29 cellular contexts compared by ENCODE assay signal in the genomic region with DNA sequence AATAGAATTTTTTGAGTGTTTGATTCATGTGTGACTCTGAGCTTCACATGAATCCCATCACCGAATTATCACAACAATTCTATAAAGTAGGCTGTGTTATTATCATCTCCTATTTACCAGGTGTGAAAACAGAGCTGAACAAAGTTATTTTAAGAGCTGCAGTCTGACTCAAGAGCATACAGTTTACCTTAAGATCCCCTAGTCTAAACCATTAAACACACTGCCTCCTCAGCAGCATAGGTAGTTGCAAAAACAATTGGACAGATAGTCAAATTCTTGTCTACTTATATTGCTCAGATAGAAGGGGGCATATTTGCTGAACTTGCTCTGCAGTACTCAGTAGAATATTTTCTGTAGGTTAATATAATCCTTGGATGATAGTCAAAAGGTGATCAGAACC.
DNase-seq lines count a peak whose midpoint lies in the region; ATAC-seq, FAIRE-seq and TF ChIP-seq lines count a peak whose summit lies in the region.
"Had no signal": no experiment of that assay in that cellular context is flagged by ENCODE, and none has a peak within 500 bp of the region (broad histone marks: within the 10 kb centered on the region; RNA-seq: fewer than 3 reads in every experiment).

No MANE protein-coding gene starts in this region.

- H3K27me3 ChIP-seq in OCI-LY1 (ENCODE audit: insufficient read depth, low read length), result no peaks in the 10 kb centered on the region
- no peaks in the 10 kb centered on the region for H3K27me3 ChIP-seq in spleen (replicated peaks in 1 of 7)
- H3K27me3 ChIP-seq: adrenal gland, breast epithelium, stomach, thyroid gland, vagina had no signal

- no peak overlapping the region for H3K4me3 Mint-ChIP-seq in activated CD4-positive, alpha-beta T cell treated with anti-CD3 and anti-CD28 coated beads, Interleukin-2, amount 10 ng/mL, durations not matched to agents 24 days and 14 days
- H3K4me3 Mint-ChIP-seq: CD8-positive, alpha-beta memory T cell; H9; mesothelial cell of epicardium had no signal

- H3K4me1 Mint-ChIP-seq in activated CD4-positive, alpha-beta T cell treated with anti-CD3 and anti-CD28 coated beads, Interleukin-2, amount 10 ng/mL, durations not matched to agents 24 days and 14 days, result peaks cover 8% of the 10 kb centered on the region

- H3K4me1 ChIP-seq in OCI-LY1 (ENCODE audit: insufficient read depth, low read length, severe bottlenecking) (peaks cover 71% of the 10 kb centered on the region), spleen (peaks cover 0 to 32% (median 6%) of the 10 kb centered on the region in 6 donors)
- H3K4me1 ChIP-seq: adrenal gland, breast epithelium, prostate gland, stomach, thyroid gland, vagina had no signal

- no peak for TF ChIP-seq POLR2A in spleen (IDR thresholded peaks at IDR 0.05)

- H3K27ac ChIP-seq in OCI-LY1 (ENCODE audit: low read depth, low read length, poor library complexity, severe bottlenecking), result peak overlapping the region; percentile 96
- H3K27ac ChIP-seq in spleen, result peak overlapping the region; percentile 30 to 83 (median 80)
- H3K27ac ChIP-seq: 22Rv1, adrenal gland, breast epithelium, epithelial cell of prostate, HL-60, prostate gland, thyroid gland, vagina had no signal

- H3K36me3 ChIP-seq in OCI-LY1 (ENCODE audit: insufficient read depth, low read length), result no peaks in the 10 kb centered on the region
- H3K36me3 ChIP-seq in spleen, result no peaks in the 10 kb centered on the region
- H3K36me3 ChIP-seq: adrenal gland, breast epithelium, prostate gland, stomach, thyroid gland, vagina had no signal

- no peaks in the 10 kb centered on the region for H4K20me1 ChIP-seq in OCI-LY1 (ENCODE audit: insufficient read depth, low read length)

- H2AFZ ChIP-seq in OCI-LY1 (ENCODE audit: low read length), result no peak overlapping the region

- H3K79me2 ChIP-seq in OCI-LY1 (ENCODE audit: insufficient read depth, low read length), result no peaks in the 10 kb centered on the region

- H3K9me2 ChIP-seq in OCI-LY1 (ENCODE audit: low read depth, low read length), result no peaks in the 10 kb centered on the region

- no peak for TF ChIP-seq CTCF in OCI-LY1 (IDR thresholded peaks at IDR 0.05; ENCODE audit: low read length)
- TF ChIP-seq CTCF in spleen (IDR thresholded peaks at IDR 0.05 in 8 of 11, conservative IDR thresholded peaks at IDR 0.05 in 3 of 11), result no peak

- no peaks in the 10 kb centered on the region for H3F3A ChIP-seq in OCI-LY1 (ENCODE audit: insufficient read depth, low read length)

- H3K4me3 ChIP-seq in OCI-LY1 (ENCODE audit: low read depth, low read length, poor library complexity, severe bottlenecking) (peak overlapping the region; percentile 51), spleen (peak overlapping the region in 2 of 8 donors; percentile 2 to 48)
- H3K4me3 ChIP-seq: adrenal gland, breast epithelium, prostate gland, stomach, thyroid gland, vagina had no signal

- no peaks in the 10 kb centered on the region for H3K36me3 Mint-ChIP-seq in activated CD4-positive, alpha-beta T cell treated with anti-CD3 and anti-CD28 coated beads, Interleukin-2, amount 10 ng/mL, durations not matched to agents 24 days and 14 days (ENCODE audit: low read depth)
- H3K36me3 Mint-ChIP-seq: CD8-positive, alpha-beta memory T cell; mesothelial cell of epicardium; naive thymus-derived CD8-positive, alpha-beta T cell had no signal

- intact Hi-C loops in activated CD4-positive, alpha-beta T cell treated with anti-CD3 and anti-CD28 coated beads, Interleukin-2, amount 10 ng/mL, durations not matched to agents 24 days and 14 days (cut with micrococcal nuclease), result no loop called here
- intact Hi-C loops in spleen (cut with DNase I; ENCODE audit: low total_unique reads), result no loop called here

- WGBS in spleen, 5 donors, result 62 to 87% (median 70%) methylated on average over 1 of the region's 1 CpG

- H3K9me3 ChIP-seq in OCI-LY1 (ENCODE audit: low read length), result no peaks in the 10 kb centered on the region
- no peaks in the 10 kb centered on the region for H3K9me3 ChIP-seq in spleen
- H3K9me3 ChIP-seq: adrenal gland, breast epithelium, prostate gland, stomach, thyroid gland, vagina had no signal

- H3K4me2 ChIP-seq in OCI-LY1 (ENCODE audit: low read length), result peak overlapping the region; percentile 80

- H3K27me3 Mint-ChIP-seq in activated CD4-positive, alpha-beta T cell treated with anti-CD3 and anti-CD28 coated beads, Interleukin-2, amount 10 ng/mL, durations not matched to agents 24 days and 14 days, result no peaks in the 10 kb centered on the region
- H3K27me3 Mint-ChIP-seq: CD8-positive, alpha-beta memory T cell; naive thymus-derived CD8-positive, alpha-beta T cell had no signal

- peak overlapping the region; percentile 63 for H3K9ac ChIP-seq in OCI-LY1 (ENCODE audit: low read length)

- peak; percentile 88 for FAIRE-seq in GM19239 (lab: Jason Lieb, UNC)
- FAIRE-seq: kidney had no signal

- H3K9me3 Mint-ChIP-seq in activated CD4-positive, alpha-beta T cell treated with anti-CD3 and anti-CD28 coated beads, Interleukin-2, amount 10 ng/mL, durations not matched to agents 24 days and 14 days, result no peaks in the 10 kb centered on the region
- H3K9me3 Mint-ChIP-seq: CD8-positive, alpha-beta memory T cell; H9; mesothelial cell of epicardium; naive thymus-derived CD8-positive, alpha-beta T cell had no signal

- DNase-seq in activated CD4-positive, alpha-beta T cell treated with anti-CD3 and anti-CD28 coated beads, Interleukin-2, amount 10 ng/mL, durations not matched to agents 24 days and 14 days, result peak; percentile 30
- DNase-seq in activated CD4-positive, alpha-beta T cell treated with anti-CD3 and anti-CD28 coated beads, Interleukin-2, amount 50 U/mL, for 48 hours, result no peak
- DNase-seq in GM19239 (ENCODE audit: insufficient read length, low spot score) (no peak), spleen (no peak), hippocampal formation (lab: John Stamatoyannopoulos, UW) (no peak), A172 (ENCODE audit: low spot score) (no peak)
- DNase-seq: activated CD4-positive, alpha-beta T cell treated with anti-CD3 and anti-CD28 coated beads for 48 hours; activated naive CD4-positive, alpha-beta T cell; activated T-cell treated with anti-CD3 and anti-CD28 coated beads, Interleukin-2, amount 50 U/mL, for 48 hours; adrenal gland; CD8-positive, alpha-beta memory T cell; effector CD4-positive, alpha-beta T cell; H9; kidney; naive thymus-derived CD8-positive, alpha-beta T cell; NCI-H146; nucleus accumbens; Right ventricle myocardium superior; stomach; thyroid gland had no signal

- no peak for ATAC-seq in GM21447 (IDR thresholded peaks at IDR 0.05; ENCODE audit: unreplicated experiment)
- ATAC-seq: naive thymus-derived CD8-positive, alpha-beta T cell had no signal

- no peak overlapping the region for H3K27ac Mint-ChIP-seq in activated CD4-positive, alpha-beta T cell treated with anti-CD3 and anti-CD28 coated beads, Interleukin-2, amount 10 ng/mL, durations not matched to agents 24 days and 14 days
- H3K27ac Mint-ChIP-seq: CD8-positive, alpha-beta memory T cell; H9; mesothelial cell of epicardium had no signal
